ENCODE assay signal across 14 cellular contexts in the genomic region with DNA sequence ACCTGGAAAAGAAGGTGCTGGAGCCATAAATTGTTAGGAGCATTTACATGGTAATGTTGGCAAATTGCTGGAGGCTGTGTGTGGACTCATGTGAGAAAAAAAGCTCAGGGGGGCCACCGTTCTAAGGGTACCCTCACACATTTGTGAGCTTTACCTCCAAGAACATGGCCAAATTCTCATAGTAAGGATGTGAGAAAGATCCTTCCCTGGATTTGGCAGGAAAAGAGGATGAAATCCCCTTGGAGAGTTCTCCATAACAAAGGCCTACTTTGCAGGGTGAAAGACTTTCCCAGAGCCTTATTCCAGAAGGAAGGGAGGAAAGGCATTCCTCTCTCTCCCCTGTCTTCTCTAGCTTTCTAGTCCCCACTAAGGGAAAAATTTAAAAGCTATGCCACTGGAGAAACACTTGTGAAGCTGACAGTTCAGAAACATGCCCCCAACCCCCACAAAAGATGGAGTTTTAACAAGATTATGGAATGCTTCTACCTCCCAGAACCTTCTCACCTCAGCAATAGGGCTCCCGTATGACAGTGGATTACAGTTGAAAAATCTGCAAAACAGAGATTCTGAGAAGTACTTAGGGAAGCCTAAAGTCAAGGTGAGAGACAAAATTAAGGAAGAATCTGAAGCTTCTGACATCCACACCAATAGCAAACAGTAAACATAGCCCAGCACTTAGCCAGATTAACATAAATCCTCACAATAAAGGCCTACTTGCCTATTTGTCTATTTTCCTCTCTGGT. TPM values are rescaled to one million over a fixed set of nuclear protein-coding genes. Genes with fewer than 3 reads are reported as not detected.
A peak's percentile ranks its signal among the peaks of the same experiment; 100 is the strongest.
DNase-seq lines count a peak whose midpoint lies in the region; ATAC-seq and TF ChIP-seq lines count a peak whose summit lies in the region.
"Had no signal": no experiment of that assay in that cellular context is flagged by ENCODE, and none has a peak within 500 bp of the region (broad histone marks: within the 10 kb centered on the region; RNA-seq: fewer than 3 reads in every experiment).

No MANE protein-coding gene starts in this region.

- no peak overlapping the region for H4K8ac ChIP-seq in H9 (replicated peaks; ENCODE audit: insufficient read length, low read depth, low read length)

- no peak overlapping the region for H3K4ac ChIP-seq in H9 (ENCODE audit: low read depth, low read length)

- H3K27ac ChIP-seq in H9 (ENCODE audit: insufficient read length, low read depth, low read length) (peak overlapping the region; percentile 13), mammary epithelial cell (ENCODE audit: insufficient read depth, low read depth, low read length) (no peak overlapping the region)

- intact Hi-C loops in mammary epithelial cell (cut with micrococcal nuclease) = no loop called here

- H3T11ph ChIP-seq in H9 (ENCODE audit: low read length) = no peak overlapping the region

- H3K4me3 Mint-ChIP-seq in H9 = no peak overlapping the region
- peak overlapping the region; percentile 1; the same call in 1 of the 2 replicates for H3K4me3 Mint-ChIP-seq in WTC11
- H3K4me3 Mint-ChIP-seq: CD4-positive, alpha-beta T cell had no signal

- no peak overlapping the region for H3K4me3 ChIP-seq in mammary epithelial cell (replicated peaks in 1 of 3; ENCODE audit: insufficient read depth in 1 of 3, low read depth in 2 of 3, low read length in 3 of 3)

- H3K36me3 ChIP-seq in mammary epithelial cell (ENCODE audit: insufficient read depth, low read length) = no peaks in the 10 kb centered on the region

- H2BK15ac ChIP-seq in H9 (ENCODE audit: low read depth, low read length) = no peak overlapping the region

- H3K23me2 ChIP-seq in H9 (ENCODE audit: insufficient read length, low read depth, low read length, poor library complexity, severe bottlenecking) = no peaks in the 10 kb centered on the region

- H3K4me1 Mint-ChIP-seq in H9 (peaks cover 18% of the 10 kb centered on the region in 2 experiments), WTC11 (peaks cover 18% of the 10 kb centered on the region)

- WGBS in H9 (ENCODE audit: extremely low coverage, insufficient read length, low lambda C conversion rate) = no CpG with 5 or more reads among the region's 2 CpGs
- WGBS in mammary epithelial cell (ENCODE audit: low coverage, missing lambda C conversion rate) = 31% methylated on average over 2 of the region's 2 CpGs

- H3K9ac ChIP-seq in H9 (ENCODE audit: extremely low read depth, insufficient read length, low read length) = no peak overlapping the region
- H3K9ac ChIP-seq in mammary epithelial cell (ENCODE audit: insufficient read depth, low read length) = no peak overlapping the region

- POLR2A ChIA-PET in WTC11 (lab: Charles Lee) = interaction anchor here (1.0 kb wide), 1 partner anchor 9 kb away, joined by 4 read pairs; no protein-coding TSS in a partner anchor

- no peak overlapping the region for H2BK12ac ChIP-seq in H9 (ENCODE audit: insufficient read length, low read depth, low read length)

- no peaks in the 10 kb centered on the region; the same call in 1 of the 2 replicates for H3K4me1 ChIP-seq in H9 (ENCODE audit: insufficient read depth, low read length)
- H3K4me1 ChIP-seq in mammary epithelial cell (ENCODE audit: insufficient read depth, low read length) = no peaks in the 10 kb centered on the region

- peak; percentile 34 for DNase-seq in ELF-1 (ENCODE audit: low read depth, low spot score)
- DNase-seq in H9 = peak; percentile 29
- no peak for DNase-seq in WTC11 (ENCODE audit: low spot score)
- DNase-seq in iPS DF 19.7 (ENCODE audit: low read depth, low spot score) = peak; percentile 52
- no peak for DNase-seq in NCI-H774 (lab: John Stamatoyannopoulos, UW)
- DNase-seq in mammary epithelial cell = no peak
- no peak for DNase-seq in SK-N-DZ (ENCODE audit: low spot score)
- DNase-seq: ACHN; C1 segment of cervical spinal cord; CD4-positive, alpha-beta T cell; DMS79 had no signal

- TF ChIP-seq CTCF in H9 (conservative IDR thresholded peaks at IDR 0.05) (no peak), WTC11 (IDR thresholded peaks at IDR 0.05) (no peak), mammary epithelial cell (conservative IDR thresholded peaks at IDR 0.05 in 1 of 2, IDR thresholded peaks at IDR 0.05 in 1 of 2; ENCODE audit: extremely low read depth in 1 of 2, insufficient read depth in 1 of 2, low read depth in 1 of 2, low read length in 2 of 2) (no peak)

- H3K9me3 ChIP-seq in H9 (ENCODE audit: control insufficient read depth, low read depth, low read length) (peaks cover 11% of the 10 kb centered on the region), mammary epithelial cell (replicated peaks; ENCODE audit: insufficient read depth, low read length) (peaks cover 4% of the 10 kb centered on the region)

- H3K23ac ChIP-seq in H9 (ENCODE audit: insufficient read length, low read depth, low read length) = no peak overlapping the region

- no peak overlapping the region for H2AFZ ChIP-seq in H9 (ENCODE audit: low read length)
- H2AFZ ChIP-seq in mammary epithelial cell (ENCODE audit: low read depth, low read length) = no peak overlapping the region

- CTCF ChIA-PET in WTC11 (lab: Charles Lee) = interaction anchor here (1.0 to 3.3 kb wide), 4 partner anchors 10 to 43 kb away, joined by 3 to 23 read pairs (median 12); a partner anchor contains a TSS
- CTCF ChIA-PET in mammary epithelial cell (lab: Charles Lee; ENCODE audit: low non-redundant PET) = no interaction called here

- H3K18ac ChIP-seq in H9 (ENCODE audit: insufficient read length, low read depth, low read length) = no peak overlapping the region

- no peak overlapping the region for H2BK120ac ChIP-seq in H9 (ENCODE audit: low read depth, low read length, poor library complexity, severe bottlenecking)

- H3K27ac Mint-ChIP-seq in H9 (peak overlapping the region; percentile 72 to 97 (median 94)), WTC11 (peak overlapping the region; percentile 87)
- H3K27ac Mint-ChIP-seq: CD4-positive, alpha-beta T cell had no signal

- no peaks in the 10 kb centered on the region for H4K20me1 ChIP-seq in H9 (ENCODE audit: control insufficient read depth, insufficient read depth, insufficient read length)
- H4K20me1 ChIP-seq in mammary epithelial cell (ENCODE audit: insufficient read depth, low read length) = no peaks in the 10 kb centered on the region

- H4K5ac ChIP-seq in H9 (ENCODE audit: insufficient read length, low read depth, low read length) = no peak overlapping the region

- H3K9me3 Mint-ChIP-seq in H9 (peaks cover 48% of the 10 kb centered on the region in 2 experiments), WTC11 (peaks cover 52% of the 10 kb centered on the region)

- H2BK20ac ChIP-seq in H9 (ENCODE audit: low read depth, low read length, poor library complexity, severe bottlenecking) = no peak overlapping the region

- H3K4me2 ChIP-seq in H9 (ENCODE audit: insufficient read depth, insufficient read length, low read length) (no peak overlapping the region), mammary epithelial cell (ENCODE audit: insufficient read depth, low read depth, low read length) (no peak overlapping the region)

- in situ Hi-C loops in mammary epithelial cell (cut with MboI; ENCODE audit: low sequenced_read_pairs in 2 of 2) = loop anchor here in 1 of 2 donors (25.0 kb wide), 1 partner anchor 1984 kb away; no protein-coding TSS in a partner anchor

- H3K36me3 Mint-ChIP-seq in H9 (ENCODE audit: insufficient read depth in 1 of 3, low read depth in 3 of 3) = peaks cover 45 to 55% (median 49%) of the 10 kb centered on the region in 3 experiments
- peaks cover 53% of the 10 kb centered on the region for H3K36me3 Mint-ChIP-seq in WTC11

- no peak overlapping the region for H3K14ac ChIP-seq in H9 (ENCODE audit: insufficient read depth, low read length)

- dilution Hi-C loops in mammary epithelial cell (cut with HindIII; ENCODE audit: low sequenced_read_pairs) = no loop called here

- ATAC-seq in WTC11 (peak; percentile 98), GM19452 (IDR thresholded peaks at IDR 0.05; ENCODE audit: unreplicated experiment) (no peak)

- H3K27me3 ChIP-seq in H9 (ENCODE audit: insufficient read depth, low read length) = no peaks in the 10 kb centered on the region
- no peaks in the 10 kb centered on the region for H3K27me3 ChIP-seq in mammary epithelial cell (ENCODE audit: insufficient read depth, low read length)

- no peaks in the 10 kb centered on the region for H3K79me1 ChIP-seq in H9 (ENCODE audit: insufficient read depth, low read depth, low read length, poor library complexity, severe bottlenecking)

- BruUV-seq in mammary epithelial cell (replicated peaks; lab: Mats Ljungman, UMichigan) = no TSS peak

- H4K91ac ChIP-seq in H9 (ENCODE audit: insufficient read length, low read depth, low read length) = no peak overlapping the region

- H3K56ac ChIP-seq in H9 (ENCODE audit: insufficient read length, low read depth, low read length) = no peak overlapping the region

- H3K27me3 Mint-ChIP-seq in H9 (ENCODE audit: low read depth) (peaks cover 4% of the 10 kb centered on the region; the same call in 1 of the 2 replicates), WTC11 (ENCODE audit: low read depth) (peaks cover 10% of the 10 kb centered on the region; the same call in 1 of the 2 replicates)
- H3K27me3 Mint-ChIP-seq: CD4-positive, alpha-beta T cell had no signal

- no peak overlapping the region for H2AK5ac ChIP-seq in H9 (ENCODE audit: insufficient read length, low read length)

- H2BK5ac ChIP-seq in H9 (ENCODE audit: insufficient read length, low read length) = no peak overlapping the region

- no peaks in the 10 kb centered on the region for H3K79me2 ChIP-seq in H9 (ENCODE audit: insufficient read depth, low read length)
- H3K79me2 ChIP-seq in mammary epithelial cell (ENCODE audit: insufficient read depth, low read length) = no peaks in the 10 kb centered on the region

RNA-seq across cellular contexts. Expression of a gene that starts 20.2 kb away (rescaled TPM):
- total RNA-seq in H9 (2021) (0.29 and 0.48 TPM in 2 replicates), WTC11 (2021) (0.50 to 0.59 TPM in 2 of 3 replicates, not detected in the other), mammary epithelial cell (under 1 TPM in 1 of 2 donors, not detected in 1; under 0.01 TPM)
- polyA plus RNA-seq in mammary epithelial cell = not detected
- polyA minus RNA-seq in mammary epithelial cell = not detected
- not detected in 2 replicates for polyA plus RNA-seq in SK-N-DZ (2014; cell fraction: cytosol; rRNA removed)
- not detected in 2 replicates for polyA plus RNA-seq in SK-N-DZ (2014; cell fraction: nucleus; rRNA removed)
- total RNA-seq: A172, HT-29 had no signal

Comparison
In these comparisons a context has a peak if more than half of its experiments do, and no peak if none do; other contexts are left out.
1. DNase-seq: peak in ELF-1 (single experiment), H9 (single experiment) and iPS DF 19.7 (single experiment); none in WTC11 (single experiment), NCI-H774 (single experiment), mammary epithelial cell (single experiment) and SK-N-DZ (single experiment).